In genomic region chr1:25548601-25549000, GRCh38 we compare ENCODE assay signal across 14 cellular contexts. TPM values are rescaled to one million over a fixed set of nuclear protein-coding genes. Genes with fewer than 3 reads are reported as not detected.
DNase-seq lines count a peak whose midpoint lies in the region; ATAC-seq and TF ChIP-seq lines count a peak whose summit lies in the region.
"Had no signal": no experiment of that assay in that cellular context is flagged by ENCODE, and none has a peak within 500 bp of the region (broad histone marks: within the 10 kb centered on the region; RNA-seq: fewer than 3 reads in every experiment).

No MANE protein-coding gene starts in this region.

- no peaks in the 10 kb centered on the region for H4K20me1 ChIP-seq in KMS-11 (ENCODE audit: insufficient read depth)

- H3K4me2 ChIP-seq in KMS-11 (peak overlapping the region; percentile 94), mesendoderm (ENCODE audit: low read length) (no peak overlapping the region)

- H3K27ac Mint-ChIP-seq in activated CD4-positive, alpha-beta T cell treated with anti-CD3 and anti-CD28 coated beads, Interleukin-2, amount 10 ng/mL, durations not matched to agents 24 days and 14 days, result no peak overlapping the region
- H3K27ac Mint-ChIP-seq in activated naive CD8-positive, alpha-beta T cell treated with anti-CD3 and anti-CD28 coated beads, Interleukin-2, amount 10 ng/mL, durations not matched to agents 7 days and 5 days, result peak overlapping the region; percentile 91
- H3K27ac Mint-ChIP-seq in endothelial cell (ENCODE audit: unreplicated experiment), result no peak overlapping the region

- H3K9me3 Mint-ChIP-seq in activated CD4-positive, alpha-beta T cell treated with anti-CD3 and anti-CD28 coated beads, Interleukin-2, amount 10 ng/mL, durations not matched to agents 24 days and 14 days, result no peaks in the 10 kb centered on the region
- no peaks in the 10 kb centered on the region for H3K9me3 Mint-ChIP-seq in activated naive CD8-positive, alpha-beta T cell treated with anti-CD3 and anti-CD28 coated beads, Interleukin-2, amount 10 ng/mL, durations not matched to agents 7 days and 5 days
- H3K9me3 Mint-ChIP-seq in endothelial cell (ENCODE audit: unreplicated experiment), result no peaks in the 10 kb centered on the region

- intact Hi-C loops in activated CD4-positive, alpha-beta T cell treated with anti-CD3 and anti-CD28 coated beads, Interleukin-2, amount 10 ng/mL, durations not matched to agents 24 days and 14 days (cut with micrococcal nuclease), result loop anchor here (5.0 kb wide), 1 partner anchor 69 kb away; the partner anchor contains the start of gene MAN1C1
- intact Hi-C loops in gastrocnemius medialis (cut with DNase I; ENCODE audit: low total_unique reads), result loop anchor here (5.0 kb wide), 1 partner anchor 149 kb away; no protein-coding TSS in a partner anchor

- no peak overlapping the region for H2BK120ac ChIP-seq in mesendoderm (ENCODE audit: low read depth, low read length)

- H3K27me3 Mint-ChIP-seq in activated CD4-positive, alpha-beta T cell treated with anti-CD3 and anti-CD28 coated beads, Interleukin-2, amount 10 ng/mL, durations not matched to agents 24 days and 14 days, result peaks cover 4% of the 10 kb centered on the region
- no peaks in the 10 kb centered on the region for H3K27me3 Mint-ChIP-seq in activated naive CD8-positive, alpha-beta T cell treated with anti-CD3 and anti-CD28 coated beads, Interleukin-2, amount 10 ng/mL, durations not matched to agents 7 days and 5 days
- H3K27me3 Mint-ChIP-seq in endothelial cell (ENCODE audit: unreplicated experiment), result peaks cover 10% of the 10 kb centered on the region

- H3K4me1 Mint-ChIP-seq in activated CD4-positive, alpha-beta T cell treated with anti-CD3 and anti-CD28 coated beads, Interleukin-2, amount 10 ng/mL, durations not matched to agents 24 days and 14 days, result peaks cover 56% of the 10 kb centered on the region
- H3K4me1 Mint-ChIP-seq in activated naive CD8-positive, alpha-beta T cell treated with anti-CD3 and anti-CD28 coated beads, Interleukin-2, amount 10 ng/mL, durations not matched to agents 7 days and 5 days, result peaks cover 75% of the 10 kb centered on the region
- H3K4me1 Mint-ChIP-seq in endothelial cell (ENCODE audit: unreplicated experiment), result peaks cover 36% of the 10 kb centered on the region

- H3K79me1 ChIP-seq in mesendoderm (ENCODE audit: low read length), result peaks cover 1% of the 10 kb centered on the region

- no peak overlapping the region for H3K4ac ChIP-seq in mesendoderm (ENCODE audit: low read depth, low read length)

- WGBS in mesendoderm (ENCODE audit: extremely low coverage, insufficient coverage, low lambda C conversion rate), result no CpG with 5 or more reads among the region's 4 CpGs

- POLR2A ChIA-PET in activated naive CD8-positive, alpha-beta T cell treated with anti-CD3 and anti-CD28 coated beads, Interleukin-2, amount 10 ng/mL, durations not matched to agents 7 days and 5 days (lab: Charles Lee), result interaction anchor here (1.3 to 4.9 kb wide), 4 partner anchors 12 to 301 kb away, joined by 4 to 56 read pairs (median 15); partner anchors contain the start of genes MTFR1L and RSRP1

- H3K36me3 Mint-ChIP-seq in activated CD4-positive, alpha-beta T cell treated with anti-CD3 and anti-CD28 coated beads, Interleukin-2, amount 10 ng/mL, durations not matched to agents 24 days and 14 days (ENCODE audit: low read depth), result no peaks in the 10 kb centered on the region
- peaks cover 6% of the 10 kb centered on the region for H3K36me3 Mint-ChIP-seq in activated naive CD8-positive, alpha-beta T cell treated with anti-CD3 and anti-CD28 coated beads, Interleukin-2, amount 10 ng/mL, durations not matched to agents 7 days and 5 days
- peaks cover 4% of the 10 kb centered on the region for H3K36me3 Mint-ChIP-seq in endothelial cell (ENCODE audit: low read depth, unreplicated experiment)

- H3K36me3 ChIP-seq in KMS-11 (ENCODE audit: insufficient read depth) (no peaks in the 10 kb centered on the region), gastrocnemius medialis (no peaks in the 10 kb centered on the region), mesendoderm (ENCODE audit: control insufficient read depth, insufficient read depth, low read length) (no peaks in the 10 kb centered on the region)

- H3K9ac ChIP-seq in KMS-11 (peak overlapping the region; percentile 77), mesendoderm (ENCODE audit: low read length) (no peak overlapping the region)

- H3K4me1 ChIP-seq in KMS-11 (ENCODE audit: low read depth, poor library complexity, severe bottlenecking) (peaks cover 86% of the 10 kb centered on the region), gastrocnemius medialis (peaks cover 70% of the 10 kb centered on the region in 2 donors), mesendoderm (ENCODE audit: control insufficient read depth, low read depth, low read length) (no peaks in the 10 kb centered on the region)

- H2BK15ac ChIP-seq in mesendoderm (replicated peaks; ENCODE audit: low read depth), result no peak overlapping the region

- peak overlapping the region; percentile 71 for H3K4me3 Mint-ChIP-seq in activated CD4-positive, alpha-beta T cell treated with anti-CD3 and anti-CD28 coated beads, Interleukin-2, amount 10 ng/mL, durations not matched to agents 24 days and 14 days
- H3K4me3 Mint-ChIP-seq in activated naive CD8-positive, alpha-beta T cell treated with anti-CD3 and anti-CD28 coated beads, Interleukin-2, amount 10 ng/mL, durations not matched to agents 7 days and 5 days, result peak overlapping the region; percentile 74
- H3K4me3 Mint-ChIP-seq in endothelial cell (ENCODE audit: unreplicated experiment), result no peak overlapping the region

- no peak for TF ChIP-seq POLR2A in gastrocnemius medialis (IDR thresholded peaks at IDR 0.05)

- H4K5ac ChIP-seq in mesendoderm (ENCODE audit: low read length), result no peak overlapping the region

- no peak overlapping the region for H2BK5ac ChIP-seq in mesendoderm (ENCODE audit: low read length)

- H3K4me3 ChIP-seq in KMS-11 (IDR thresholded peaks at IDR 0.05; ENCODE audit: insufficient read depth, low read depth, low read length), result no peak overlapping the region
- no peak overlapping the region for H3K4me3 ChIP-seq in gastrocnemius medialis
- no peak overlapping the region for H3K4me3 ChIP-seq in mesendoderm (ENCODE audit: low read length)

- H3K23ac ChIP-seq in mesendoderm (ENCODE audit: low read length), result no peak overlapping the region

- ATAC-seq in activated naive CD8-positive, alpha-beta T cell treated with anti-CD3 and anti-CD28 coated beads, Interleukin-2, amount 10 ng/mL, durations not matched to agents 7 days and 5 days (ENCODE audit: low read depth), result no peak
- ATAC-seq in gastrocnemius medialis (no peak), GM19452 (IDR thresholded peaks at IDR 0.05; ENCODE audit: unreplicated experiment) (no peak)

- peaks cover 83% of the 10 kb centered on the region for H3K79me2 ChIP-seq in KMS-11 (ENCODE audit: insufficient read depth, low read depth)
- no peaks in the 10 kb centered on the region for H3K79me2 ChIP-seq in mesendoderm (ENCODE audit: control insufficient read depth, insufficient read depth, low read length)

- peak overlapping the region; percentile 99 for H3K27ac ChIP-seq in KMS-11
- H3K27ac ChIP-seq in gastrocnemius medialis, result peak overlapping the region; percentile 80 to 90 (median 81)
- no peak overlapping the region for H3K27ac ChIP-seq in mesendoderm (ENCODE audit: low read depth, low read length)

- no peak overlapping the region for H2AFZ ChIP-seq in KMS-11 (ENCODE audit: low read depth)

- H3K56ac ChIP-seq in mesendoderm (ENCODE audit: low read length), result no peak overlapping the region

- in situ Hi-C loops in gastrocnemius medialis (cut with MboI; ENCODE audit: low sequenced_read_pairs in 4 of 4), result no loop called here

- H2AK5ac ChIP-seq in mesendoderm (ENCODE audit: low read length), result no peak overlapping the region

- no peak for DNase-seq in activated CD4-positive, alpha-beta T cell treated with anti-CD3 and anti-CD28 coated beads, Interleukin-2, amount 10 ng/mL, durations not matched to agents 24 days and 14 days
- DNase-seq in activated CD4-positive, alpha-beta T cell treated with anti-CD3 and anti-CD28 coated beads, Interleukin-2, amount 50 U/mL, for 48 hours, result no peak
- no peak for DNase-seq in activated naive CD8-positive, alpha-beta T cell treated with anti-CD3 and anti-CD28 coated beads, Interleukin-2, amount 10 ng/mL, durations not matched to agents 7 days and 5 days
- no peak for DNase-seq in gastrocnemius medialis
- no peak for DNase-seq in mesendoderm
- DNase-seq in endothelial cell (ENCODE audit: low spot score), result no peak
- DNase-seq: amniotic stem cell, Caco-2, mammary epithelial cell, NCI-H2029, NCI-H526, SHP77 treated with DMSO at 0.1 percent for 48 hours had no signal

- H3K18ac ChIP-seq in mesendoderm (ENCODE audit: low read length), result no peak overlapping the region

- TF ChIP-seq CTCF in KMS-11 (conservative IDR thresholded peaks at IDR 0.05; ENCODE audit: low read depth, low read length) (no peak), gastrocnemius medialis (IDR thresholded peaks at IDR 0.05 in 4 of 5, conservative IDR thresholded peaks at IDR 0.05 in 1 of 5) (no peak), endothelial cell (IDR thresholded peaks at IDR 0.05; ENCODE audit: unreplicated experiment) (no peak)

- no peaks in the 10 kb centered on the region for H3K9me3 ChIP-seq in gastrocnemius medialis
- H3K9me3 ChIP-seq: Caco-2 had no signal

- H4K8ac ChIP-seq in mesendoderm (ENCODE audit: low read depth, low read length), result no peak overlapping the region

- H3K27me3 ChIP-seq in KMS-11 (ENCODE audit: insufficient read depth, low read depth) (no peaks in the 10 kb centered on the region), gastrocnemius medialis (no peaks in the 10 kb centered on the region), mesendoderm (ENCODE audit: insufficient read depth, low read length, poor library complexity) (no peaks in the 10 kb centered on the region)

RNA-seq across cellular contexts. Expression of gene LDLRAP1, which starts 5.2 kb away (rescaled TPM):
- 6.1 TPM in 2 replicates for total RNA-seq in activated CD4-positive, alpha-beta T cell treated with anti-CD3 and anti-CD28 coated beads, Interleukin-2, amount 10 ng/mL, durations not matched to agents 24 days and 14 days
- 10 to 100 TPM; 77.3 to 79.6 TPM for total RNA-seq in activated naive CD8-positive, alpha-beta T cell treated with anti-CD3 and anti-CD28 coated beads, Interleukin-2, amount 10 ng/mL, durations not matched to agents 7 days and 5 days
- total RNA-seq in gastrocnemius medialis (10 to 100 TPM in 3 of 4 donors, 1 to 10 TPM in 1; 10.0 to 17.9 (median 14.2) TPM), endothelial cell (ENCODE audit: unreplicated experiment) (23.5 TPM)
- 11.7 TPM for polyA plus RNA-seq in mesendoderm (2013, experiment 1 of 2)
- polyA plus RNA-seq in mesendoderm (2013, experiment 2 of 2), result 11.7 TPM
